8 cellular contexts compared by ENCODE assay signal in the genomic region with DNA sequence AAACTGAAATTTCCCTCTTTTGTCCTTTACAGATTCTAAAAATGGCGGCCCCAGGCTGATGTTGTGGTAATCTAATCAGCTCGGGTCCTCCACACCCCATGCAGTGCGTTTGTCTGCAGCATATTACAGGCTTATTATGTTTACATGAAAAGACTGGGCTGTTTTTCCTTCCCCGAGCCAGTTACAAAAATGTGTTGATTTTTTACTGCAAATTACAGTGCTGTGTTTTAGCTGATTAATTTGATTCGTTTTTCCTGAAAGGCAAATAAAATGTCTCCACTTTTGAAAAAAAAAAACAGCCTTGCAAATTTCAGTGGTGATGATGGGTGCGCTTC. TPM values are rescaled to one million over a fixed set of nuclear protein-coding genes. Genes with fewer than 3 reads are reported as not detected.
DNase-seq lines count a peak whose midpoint lies in the region; ATAC-seq and TF ChIP-seq lines count a peak whose summit lies in the region.

No MANE protein-coding gene starts in this region.

- peak; percentile 75 for DNase-seq in NCI-H2107 treated with DMSO at 0.1 percent for 48 hours (lab: John Stamatoyannopoulos, UW; ENCODE audit: unreplicated experiment)
- DNase-seq in NCI-H2107 (lab: John Stamatoyannopoulos, UW), result no peak
- peak; percentile 79 for DNase-seq in NAMALWA (ENCODE audit: low spot score)
- DNase-seq in activated T-helper 1 cell treated with anti-CD3 and anti-CD28 coated beads, Interleukin-12 subunit alpha, Interleukin-12 subunit beta, Interleukin-2, Interleukin-4 antibody, amounts not matched to agents 30 ng/mL and 10 ng/mL and 1 ng/mL, durations not matched to agents 14 hours and 24 hours and 36 hours (ENCODE audit: low spot score), result no peak
- peak; percentile 66 for DNase-seq in globus pallidus (ENCODE audit: low spot score)
- no peak for DNase-seq in progenitor cell of endocrine pancreas (ENCODE audit: low spot score, unreplicated experiment)
- no peak for DNase-seq in NCI-H187 treated with DMSO at 0.1 percent for 48 hours (lab: John Stamatoyannopoulos, UW)

- H3K36me3 Mint-ChIP-seq in activated T-helper 1 cell treated with anti-CD3 and anti-CD28 coated beads, Interleukin-12 subunit alpha, Interleukin-12 subunit beta, Interleukin-2, Interleukin-4 antibody, amounts not matched to agents 30 ng/mL and 10 ng/mL and 1 ng/mL, durations not matched to agents 14 hours and 24 hours and 36 hours (ENCODE audit: low read depth), result peaks cover 46% of the 10 kb centered on the region
- peaks cover 5% of the 10 kb centered on the region for H3K36me3 Mint-ChIP-seq in progenitor cell of endocrine pancreas (ENCODE audit: insufficient read depth)

- H3K4me3 Mint-ChIP-seq in activated T-helper 1 cell treated with anti-CD3 and anti-CD28 coated beads, Interleukin-12 subunit alpha, Interleukin-12 subunit beta, Interleukin-2, Interleukin-4 antibody, amounts not matched to agents 30 ng/mL and 10 ng/mL and 1 ng/mL, durations not matched to agents 14 hours and 24 hours and 36 hours, result peak overlapping the region; percentile 99
- peak overlapping the region; percentile 100 for H3K4me3 Mint-ChIP-seq in progenitor cell of endocrine pancreas (ENCODE audit: low read depth)

- peak overlapping the region; percentile 96 for H3K27ac Mint-ChIP-seq in activated T-helper 1 cell treated with anti-CD3 and anti-CD28 coated beads, Interleukin-12 subunit alpha, Interleukin-12 subunit beta, Interleukin-2, Interleukin-4 antibody, amounts not matched to agents 30 ng/mL and 10 ng/mL and 1 ng/mL, durations not matched to agents 14 hours and 24 hours and 36 hours
- H3K27ac Mint-ChIP-seq in progenitor cell of endocrine pancreas, result peak overlapping the region; percentile 100

- peaks cover 3% of the 10 kb centered on the region for H3K27me3 Mint-ChIP-seq in activated T-helper 1 cell treated with anti-CD3 and anti-CD28 coated beads, Interleukin-12 subunit alpha, Interleukin-12 subunit beta, Interleukin-2, Interleukin-4 antibody, amounts not matched to agents 30 ng/mL and 10 ng/mL and 1 ng/mL, durations not matched to agents 14 hours and 24 hours and 36 hours (ENCODE audit: insufficient read depth)
- no peaks in the 10 kb centered on the region for H3K27me3 Mint-ChIP-seq in progenitor cell of endocrine pancreas

- H3K4me1 Mint-ChIP-seq in activated T-helper 1 cell treated with anti-CD3 and anti-CD28 coated beads, Interleukin-12 subunit alpha, Interleukin-12 subunit beta, Interleukin-2, Interleukin-4 antibody, amounts not matched to agents 30 ng/mL and 10 ng/mL and 1 ng/mL, durations not matched to agents 14 hours and 24 hours and 36 hours (ENCODE audit: low read depth), result peaks cover 26% of the 10 kb centered on the region
- H3K4me1 Mint-ChIP-seq in progenitor cell of endocrine pancreas (ENCODE audit: low read depth), result peaks cover 18% of the 10 kb centered on the region

- TF ChIP-seq CTCF in progenitor cell of endocrine pancreas (IDR thresholded peaks at IDR 0.05; ENCODE audit: unreplicated experiment), result no peak

- no peaks in the 10 kb centered on the region for H3K9me3 Mint-ChIP-seq in activated T-helper 1 cell treated with anti-CD3 and anti-CD28 coated beads, Interleukin-12 subunit alpha, Interleukin-12 subunit beta, Interleukin-2, Interleukin-4 antibody, amounts not matched to agents 30 ng/mL and 10 ng/mL and 1 ng/mL, durations not matched to agents 14 hours and 24 hours and 36 hours
- H3K9me3 Mint-ChIP-seq in progenitor cell of endocrine pancreas (ENCODE audit: low read depth), result no peaks in the 10 kb centered on the region

- ATAC-seq in GM21529 (IDR thresholded peaks at IDR 0.05; ENCODE audit: unreplicated experiment), result no peak

- intact Hi-C loops in activated T-helper 1 cell treated with anti-CD3 and anti-CD28 coated beads, Interleukin-12 subunit alpha, Interleukin-12 subunit beta, Interleukin-2, Interleukin-4 antibody, amounts not matched to agents 30 ng/mL and 10 ng/mL and 1 ng/mL, durations not matched to agents 14 hours and 24 hours and 36 hours (cut with micrococcal nuclease), result loop anchor here (2.0 kb wide), 2 partner anchors 45 to 517 kb away; a partner anchor contains a TSS

RNA-seq across cellular contexts. Expression of a gene that starts 1.6 kb away (rescaled TPM):
- 114 and 130 TPM in 2 replicates for total RNA-seq in activated T-helper 1 cell treated with anti-CD3 and anti-CD28 coated beads, Interleukin-12 subunit alpha, Interleukin-12 subunit beta, Interleukin-2, Interleukin-4 antibody, amounts not matched to agents 30 ng/mL and 10 ng/mL and 1 ng/mL, durations not matched to agents 14 hours and 24 hours and 36 hours
- 107 TPM in 2 replicates for total RNA-seq in progenitor cell of endocrine pancreas

Comparison
In these comparisons a context has a peak if more than half of its experiments do, and no peak if none do; other contexts are left out.
1. DNase-seq: peak in NCI-H2107 treated with DMSO at 0.1 percent for 48 hours (single experiment), NAMALWA (single experiment) and globus pallidus (single experiment); none in NCI-H2107 (single experiment), activated T-helper 1 cell treated with anti-CD3 and anti-CD28 coated beads, Interleukin-12 subunit alpha, Interleukin-12 subunit beta, Interleukin-2, Interleukin-4 antibody, amounts not matched to agents 30 ng/mL and 10 ng/mL and 1 ng/mL, durations not matched to agents 14 hours and 24 hours and 36 hours (single experiment), progenitor cell of endocrine pancreas (single experiment) and NCI-H187 treated with DMSO at 0.1 percent for 48 hours (single experiment).